ENCODE assay signal across 19 cellular contexts in genomic region chr2:224929512-224929911, GRCh38.
DNase-seq lines count a peak whose midpoint lies in the region; ATAC-seq, FAIRE-seq and TF ChIP-seq lines count a peak whose summit lies in the region.
"Had no signal": no experiment of that assay in that cellular context is flagged by ENCODE, and none has a peak within 500 bp of the region (broad histone marks: within the 10 kb centered on the region; RNA-seq: fewer than 3 reads in every experiment).

No MANE protein-coding gene starts in this region.

- no peak for TF ChIP-seq EP300 in GM12878 (IDR thresholded peaks at IDR 0.05; ENCODE audit: borderline replicate concordance in 1 of 2, control insufficient read depth in 1 of 2, low read depth in 2 of 2, low read length in 2 of 2)

- TF ChIP-seq CTCF in PC-3 (conservative IDR thresholded peaks at IDR 0.05; ENCODE audit: low read depth, low read length) (no peak), GM12878 (IDR thresholded peaks at IDR 0.05 in 2 of 3, conservative IDR thresholded peaks at IDR 0.05 in 1 of 3; ENCODE audit: control insufficient read depth in 2 of 3, extremely low read depth in 1 of 3, insufficient read depth in 1 of 3, low read depth in 3 of 3, low read length in 3 of 3) (no peak)

- no peaks in the 10 kb centered on the region for H3K27me3 Mint-ChIP-seq in activated CD8-positive, alpha-beta memory T cell treated with anti-CD3 and anti-CD28 coated beads, Interleukin-2, amount 10 ng/mL, durations not matched to agents 7 days and 5 days
- H3K27me3 Mint-ChIP-seq in stimulated activated memory B cell treated with anti-CD40 and anti-IgM and Interleukin-4, amounts not matched to agents 10 μg/mL and 1 μg/mL and 100 μg/mL, for 72 hours: no peaks in the 10 kb centered on the region

- peaks cover 35% of the 10 kb centered on the region for H3K4me1 ChIP-seq in PC-3 (ENCODE audit: insufficient read depth, low read length)
- H3K4me1 ChIP-seq in GM12878 (ENCODE audit: control insufficient read depth, insufficient read depth, low read length): peaks cover 54% of the 10 kb centered on the region

- peak overlapping the region; percentile 55 for H3K4me3 Mint-ChIP-seq in activated CD8-positive, alpha-beta memory T cell treated with anti-CD3 and anti-CD28 coated beads, Interleukin-2, amount 10 ng/mL, durations not matched to agents 7 days and 5 days
- H3K4me3 Mint-ChIP-seq in stimulated activated memory B cell treated with anti-CD40 and anti-IgM and Interleukin-4, amounts not matched to agents 10 μg/mL and 1 μg/mL and 100 μg/mL, for 72 hours: no peak overlapping the region
- H3K4me3 Mint-ChIP-seq: WTC11 had no signal

- FAIRE-seq in GM12878 (lab: Jason Lieb, UNC): no peak
- no peak for FAIRE-seq in H54 (lab: Jason Lieb, UNC)
- FAIRE-seq: K562, urothelium cell line had no signal

- H3K79me2 ChIP-seq in PC-3 (ENCODE audit: low read length) (no peaks in the 10 kb centered on the region), GM12878 (ENCODE audit: control insufficient read depth, insufficient read depth, low read length) (peaks cover 65% of the 10 kb centered on the region)

- SMC1A ChIA-PET in GM12878 (lab: Charles Lee; ENCODE audit: uncharacterized antibody, unreplicated experiment): interaction anchor here (0.7 to 21.4 kb wide), 6 partner anchors 14 to 111 kb away, joined by 3 to 443 read pairs (median 3); no protein-coding TSS in a partner anchor

- RAD21 ChIA-PET in GM12878 (lab: Charles Lee; ENCODE audit: unreplicated experiment): interaction anchor here (1.2 to 5.5 kb wide), 2 partner anchors 9 to 72 kb away, joined by 3 to 40 read pairs; no protein-coding TSS in a partner anchor

- TF ChIP-seq POLR2A in GM12878 (IDR thresholded peaks at IDR 0.05; ENCODE audit: low read depth, low read length) (no peak), H54 (IDR thresholded peaks at IDR 0.05; ENCODE audit: low read depth, low read length) (no peak)

- 98% methylated on average over 3 of the region's 3 CpGs for WGBS in GM12878 (ENCODE audit: insufficient coverage, insufficient replicate concordance, low lambda C conversion rate, missing lambda C conversion rate)

- H3K9me3 ChIP-seq in PC-3 (ENCODE audit: low read length): no peaks in the 10 kb centered on the region
- H3K9me3 ChIP-seq in GM12878 (replicated peaks; ENCODE audit: control insufficient read depth, insufficient read depth, low read length): no peaks in the 10 kb centered on the region
- H3K9me3 ChIP-seq: colonic mucosa, gastroesophageal sphincter had no signal

- H3K27ac ChIP-seq in PC-3 (ENCODE audit: low read length): peak overlapping the region; percentile 72; the same call in 1 of the 2 replicates
- H3K27ac ChIP-seq in GM12878 (ENCODE audit: control insufficient read depth, insufficient read depth): peak overlapping the region; percentile 34; the same call in 1 of the 2 replicates
- H3K27ac ChIP-seq: colonic mucosa, epithelial cell of prostate, gastroesophageal sphincter, RWPE1 had no signal

- no peak for DNase-seq in activated CD8-positive, alpha-beta memory T cell treated with anti-CD3 and anti-CD28 coated beads, Interleukin-2, amount 10 ng/mL, durations not matched to agents 7 days and 5 days
- DNase-seq in activated CD8-positive, alpha-beta memory T cell treated with anti-CD3 and anti-CD28 coated beads for 24 hours: no peak
- DNase-seq in PC-3 (peak; percentile 18), GM12878 (ENCODE audit: low read depth, low spot score) (no peak), H54 (ENCODE audit: insufficient read length, low spot score) (no peak), EL (no peak)
- DNase-seq: aorta, colonic mucosa, NCI-H1436, NCI-H226 had no signal

- POLR2A ChIA-PET in PC-3 (lab: Charles Lee; ENCODE audit: unreplicated experiment) (interaction anchor here (0.5 kb wide), 1 partner anchor 178 kb away, joined by 5 read pairs; no protein-coding TSS in a partner anchor), GM12878 (lab: Charles Lee) (interaction anchor here (1.0 to 5.3 kb wide), 3 partner anchors 8 to 15 kb away, joined by 3 to 34 read pairs (median 3); no protein-coding TSS in a partner anchor)

- H3K9me2 ChIP-seq in PC-3 (replicated peaks; ENCODE audit: low read length): no peaks in the 10 kb centered on the region

- intact Hi-C loops in PC-3 (cut with micrococcal nuclease): loop anchor here (1.0 to 5.0 kb wide), 3 partner anchors 47 to 112 kb away; no protein-coding TSS in a partner anchor
- intact Hi-C loops in GM12878 (cut with micrococcal nuclease; ENCODE audit: unreplicated experiment): no loop called here

- no TSS peak for BruUV-seq in PC-3 (replicated peaks; lab: Mats Ljungman, UMichigan)
- BruUV-seq in GM12878 (replicated peaks; lab: Mats Ljungman, UMichigan): TSS peak; percentile 21

- peak overlapping the region; percentile 94 for H3K27ac Mint-ChIP-seq in activated CD8-positive, alpha-beta memory T cell treated with anti-CD3 and anti-CD28 coated beads, Interleukin-2, amount 10 ng/mL, durations not matched to agents 7 days and 5 days
- H3K27ac Mint-ChIP-seq in stimulated activated memory B cell treated with anti-CD40 and anti-IgM and Interleukin-4, amounts not matched to agents 10 μg/mL and 1 μg/mL and 100 μg/mL, for 72 hours: peak overlapping the region; percentile 80
- H3K27ac Mint-ChIP-seq: WTC11 had no signal

- H3K27me3 ChIP-seq in PC-3 (ENCODE audit: low read length) (no peaks in the 10 kb centered on the region), GM12878 (replicated peaks in 1 of 2; ENCODE audit: control insufficient read depth in 2 of 2, insufficient read depth in 2 of 2, low read length in 1 of 2) (no peaks in the 10 kb centered on the region)
- H3K27me3 ChIP-seq: colonic mucosa, gastroesophageal sphincter had no signal

- H4K20me1 ChIP-seq in PC-3 (ENCODE audit: low read length): no peaks in the 10 kb centered on the region
- no peaks in the 10 kb centered on the region for H4K20me1 ChIP-seq in GM12878 (ENCODE audit: control insufficient read depth, insufficient read depth)

- no peak overlapping the region for H2AFZ ChIP-seq in PC-3 (ENCODE audit: low read length)
- H2AFZ ChIP-seq in GM12878 (ENCODE audit: control insufficient read depth, low read depth, low read length): no peak overlapping the region

- H3K4me1 Mint-ChIP-seq in activated CD8-positive, alpha-beta memory T cell treated with anti-CD3 and anti-CD28 coated beads, Interleukin-2, amount 10 ng/mL, durations not matched to agents 7 days and 5 days: peaks cover 96% of the 10 kb centered on the region
- H3K4me1 Mint-ChIP-seq in stimulated activated memory B cell treated with anti-CD40 and anti-IgM and Interleukin-4, amounts not matched to agents 10 μg/mL and 1 μg/mL and 100 μg/mL, for 72 hours: peaks cover 98% of the 10 kb centered on the region

- no peak for TF ChIP-seq RAD21 in GM12878 (IDR thresholded peaks at IDR 0.05; ENCODE audit: insufficient read depth, low read depth, low read length)

- H3K36me3 Mint-ChIP-seq in activated CD8-positive, alpha-beta memory T cell treated with anti-CD3 and anti-CD28 coated beads, Interleukin-2, amount 10 ng/mL, durations not matched to agents 7 days and 5 days: peaks cover 78% of the 10 kb centered on the region
- peaks cover 71% of the 10 kb centered on the region for H3K36me3 Mint-ChIP-seq in stimulated activated memory B cell treated with anti-CD40 and anti-IgM and Interleukin-4, amounts not matched to agents 10 μg/mL and 1 μg/mL and 100 μg/mL, for 72 hours
- H3K36me3 Mint-ChIP-seq: WTC11 had no signal

- in situ Hi-C loops in GM12878 (cut with MboI): no loop called here

- H3K36me3 ChIP-seq in PC-3 (ENCODE audit: low read depth, low read length) (no peaks in the 10 kb centered on the region), GM12878 (ENCODE audit: control insufficient read depth in 2 of 2, insufficient read depth in 2 of 2, low read length in 1 of 2) (peaks cover 14 to 34% of the 10 kb centered on the region in 2 experiments)
- H3K36me3 ChIP-seq: colonic mucosa, gastroesophageal sphincter had no signal

- H3F3A ChIP-seq in PC-3 (ENCODE audit: low read length, unreplicated experiment): no peaks in the 10 kb centered on the region

- no peak for ATAC-seq in activated CD8-positive, alpha-beta memory T cell treated with anti-CD3 and anti-CD28 coated beads, Interleukin-2, amount 10 ng/mL, durations not matched to agents 7 days and 5 days
- ATAC-seq in PC-3: no peak; the same call in 1 of the 2 replicates
- no peak for ATAC-seq in GM12878
- ATAC-seq in stimulated activated memory B cell treated with anti-CD40 and anti-IgM and Interleukin-4, amounts not matched to agents 10 μg/mL and 1 μg/mL and 100 μg/mL, for 72 hours: no peak
- no peak for ATAC-seq in HG02798 (IDR thresholded peaks at IDR 0.05; ENCODE audit: poor library complexity, unreplicated experiment)
- ATAC-seq: gastroesophageal sphincter, K562, WTC11 had no signal

- CTCF ChIA-PET in activated CD8-positive, alpha-beta memory T cell treated with anti-CD3 and anti-CD28 coated beads, Interleukin-2, amount 10 ng/mL, durations not matched to agents 7 days and 5 days (lab: Charles Lee): interaction anchor here (0.7 to 11.0 kb wide), 4 partner anchors 9 to 74 kb away, joined by 3 to 132 read pairs (median 5); no protein-coding TSS in a partner anchor
- CTCF ChIA-PET in PC-3 (lab: Charles Lee) (no interaction called here), GM12878 (lab: Yijun Ruan, JAX) (interaction anchor here (1.5 to 14.6 kb wide), 4 partner anchors 11 to 73 kb away, joined by 3 to 118 read pairs (median 45); no protein-coding TSS in a partner anchor)

- no peaks in the 10 kb centered on the region for H3K9me3 Mint-ChIP-seq in activated CD8-positive, alpha-beta memory T cell treated with anti-CD3 and anti-CD28 coated beads, Interleukin-2, amount 10 ng/mL, durations not matched to agents 7 days and 5 days (ENCODE audit: low read depth)
- no peaks in the 10 kb centered on the region for H3K9me3 Mint-ChIP-seq in stimulated activated memory B cell treated with anti-CD40 and anti-IgM and Interleukin-4, amounts not matched to agents 10 μg/mL and 1 μg/mL and 100 μg/mL, for 72 hours
- H3K9me3 Mint-ChIP-seq: WTC11 had no signal

- H3K9ac ChIP-seq in PC-3 (ENCODE audit: low read length) (no peak overlapping the region), GM12878 (ENCODE audit: control insufficient read depth, insufficient read depth, low read length) (no peak overlapping the region)

- H3K4me3 ChIP-seq in PC-3 (ENCODE audit: low read length): no peak overlapping the region
- no peak overlapping the region for H3K4me3 ChIP-seq in GM12878
- H3K4me3 ChIP-seq: colonic mucosa, gastroesophageal sphincter, K562, smooth muscle cell had no signal

- H3K4me2 ChIP-seq in PC-3 (ENCODE audit: low read length) (no peak overlapping the region), GM12878 (ENCODE audit: control insufficient read depth, insufficient read depth) (no peak overlapping the region; the same call in 1 of the 2 replicates)
- H3K4me2 ChIP-seq: smooth muscle cell had no signal

TF ChIP-seq in GM12878, 131 proteins besides CTCF, POLR2A, EP300 and RAD21 (continues in another document):
- TF ChIP-seq EED (IDR thresholded peaks at IDR 0.05; ENCODE audit: low read depth): no peak
